9 cellular contexts compared by ENCODE assay signal in genomic region chr2:178008636-178009289, GRCh38.
DNase-seq lines count a peak whose midpoint lies in the region; ATAC-seq, FAIRE-seq and TF ChIP-seq lines count a peak whose summit lies in the region.
"Had no signal": no experiment of that assay in that cellular context is flagged by ENCODE, and none has a peak within 500 bp of the region (broad histone marks: within the 10 kb centered on the region; RNA-seq: fewer than 3 reads in every experiment).

No MANE protein-coding gene starts in this region.

- TF ChIP-seq EP300 in Ishikawa (IDR thresholded peaks at IDR 0.05; ENCODE audit: borderline replicate concordance): no peak
- no peak for TF ChIP-seq EP300 in HepG2 (IDR thresholded peaks at IDR 0.05; ENCODE audit: low read depth in 2 of 2, low read length in 2 of 2)
- no peak for TF ChIP-seq EP300 in HepG2 (CRISPR knock-in tag; IDR thresholded peaks at IDR 0.05; ENCODE audit: borderline replicate concordance)

- CTCF ChIA-PET in HepG2 (lab: Yijun Ruan, JAX; ENCODE audit: low intra/inter-chr PET ratio, low total read pairs): no interaction called here

- H3K4me2 ChIP-seq in HepG2 (ENCODE audit: low read depth, low read length): no peak overlapping the region

- no TSS peak for BruUV-seq in HepG2 (replicated peaks; lab: Mats Ljungman, UMichigan)

- POLR2A ChIA-PET in HepG2 (lab: Yijun Ruan, JAX): no interaction called here

- H3K4me3 ChIP-seq in fibroblast of mammary gland (ENCODE audit: control insufficient read depth, low read depth, low read length) (no peak overlapping the region), HepG2 (replicated peaks in 1 of 3; ENCODE audit: insufficient read depth in 1 of 3, low read depth in 2 of 3, low read length in 3 of 3) (no peak overlapping the region)
- H3K4me3 ChIP-seq: GM12878 had no signal

- no peaks in the 10 kb centered on the region for H3K79me2 ChIP-seq in HepG2 (ENCODE audit: insufficient read depth, low read length)

- TF ChIP-seq CTCF in fibroblast of mammary gland (conservative IDR thresholded peaks at IDR 0.05; ENCODE audit: control insufficient read depth, insufficient read depth, low read depth, low read length) (no peak), HepG2 (CRISPR knock-in tag; IDR thresholded peaks at IDR 0.05) (no peak)

- no peak for FAIRE-seq in HepG2 (lab: Jason Lieb, UNC)
- FAIRE-seq: GM12878 had no signal

- TF ChIP-seq RAD21 in Ishikawa (IDR thresholded peaks at IDR 0.05; ENCODE audit: low read depth): no peak
- no peak for TF ChIP-seq RAD21 in HepG2 (CRISPR knock-in tag; IDR thresholded peaks at IDR 0.05)

- no peak overlapping the region for H2AFZ ChIP-seq in HepG2 (ENCODE audit: low read length)

- H3K27me3 ChIP-seq in HepG2 (ENCODE audit: control insufficient read depth in 1 of 2, insufficient read depth in 2 of 2, low read length in 2 of 2): no peaks in the 10 kb centered on the region

- no peak overlapping the region for H3K9ac ChIP-seq in HepG2 (ENCODE audit: insufficient read depth, low read depth, low read length)

- no peaks in the 10 kb centered on the region for H3K36me3 ChIP-seq in HepG2 (replicated peaks in 1 of 2; ENCODE audit: control insufficient read depth in 1 of 2, insufficient read depth in 2 of 2, low read length in 2 of 2)

- no peaks in the 10 kb centered on the region for H3K9me3 ChIP-seq in HepG2 (ENCODE audit: low read length)

- 72% methylated on average over 5 of the region's 5 CpGs for WGBS in HepG2 (ENCODE audit: low lambda C conversion rate)

- intact Hi-C loops in HepG2 (cut with micrococcal nuclease; ENCODE audit: unreplicated experiment): no loop called here

- H3K4me1 ChIP-seq in HepG2 (ENCODE audit: insufficient read depth, low read length): no peaks in the 10 kb centered on the region

- no peak overlapping the region for H3K27ac ChIP-seq in HepG2 (ENCODE audit: extremely low read length, insufficient read depth, low read length)

- ATAC-seq in GM18511 (IDR thresholded peaks at IDR 0.05; ENCODE audit: unreplicated experiment): no peak
- ATAC-seq in GM18505 (IDR thresholded peaks at IDR 0.05; ENCODE audit: unreplicated experiment): no peak
- ATAC-seq in HepG2: no peak
- ATAC-seq: GM12878 had no signal

- in situ Hi-C loops in HepG2 (cut with HindIII; ENCODE audit: extremely low pct_ligation_motif_present, low pct_unique_long_range_greater_than_20kb): no loop called here

- DNase-seq in NCI-H69 (lab: John Stamatoyannopoulos, UW) (peak; percentile 90), fibroblast of mammary gland (ENCODE audit: low read depth) (peak; percentile 30), superior temporal gyrus (ENCODE audit: extremely low spot score) (peak; percentile 32), HepG2 (ENCODE audit: low spot score) (no peak)
- DNase-seq: erythroblast had no signal

- no peaks in the 10 kb centered on the region for H4K20me1 ChIP-seq in HepG2 (ENCODE audit: insufficient read depth, low read length)

- TF ChIP-seq POLR2A in GM18505 (IDR thresholded peaks at IDR 0.05; ENCODE audit: borderline replicate concordance, extremely low read depth, insufficient read depth, insufficient read length) (no peak), HepG2 (IDR thresholded peaks at IDR 0.05; ENCODE audit: insufficient read depth in 1 of 2, low read depth in 2 of 2, low read length in 2 of 2) (no peak)

TF ChIP-seq in Ishikawa, 13 proteins besides CTCF, POLR2A, EP300 and RAD21:
- TF ChIP-seq TAF1 (IDR thresholded peaks at IDR 0.05; ENCODE audit: low read depth) (no peak), YY1 (IDR thresholded peaks at IDR 0.05; ENCODE audit: low read depth) (peak; percentile 39; the same call in 1 of the 2 replicates), NFIC (IDR thresholded peaks at IDR 0.05) (peak; percentile 81)
TF ChIP-seq in Ishikawa: peak in this region for 2.

TF ChIP-seq in HepG2, 621 proteins besides CTCF, POLR2A, EP300 and RAD21:
- TF ChIP-seq ZNF546 (CRISPR knock-in tag; conservative IDR thresholded peaks at IDR 0.05): no peak
- no peak for TF ChIP-seq ZNF572 (CRISPR knock-in tag; IDR thresholded peaks at IDR 0.05)
- no peak for TF ChIP-seq KLF12 (CRISPR knock-in tag; IDR thresholded peaks at IDR 0.05; ENCODE audit: borderline replicate concordance)
